ENCODE assay signal across 18 cellular contexts in genomic region chr1:73832276-73832825, GRCh38.
"Had no signal": no experiment of that assay in that cellular context is flagged by ENCODE, and none has a peak within 500 bp of the region (broad histone marks: within the 10 kb centered on the region; RNA-seq: fewer than 3 reads in every experiment).

No MANE protein-coding gene starts in this region.

- H3K9me3 ChIP-seq: lower lobe of right lung, testis, uterus had no signal

- H3K27ac ChIP-seq: foreskin keratinocyte, lower lobe of right lung, testis, uterus, WERI-Rb-1 had no signal

- H3K27me3 ChIP-seq: foreskin keratinocyte, testis, uterus had no signal

- H3K27me3 Mint-ChIP-seq: activated naive CD8-positive, alpha-beta T cell; naive thymus-derived CD4-positive, alpha-beta T cell; stimulated activated naive B cell treated with anti-CD40 and anti-IgM and Interleukin-4, amounts not matched to agents 10 μg/mL and 1 μg/mL and 100 μg/mL, for 72 hours had no signal

- H3K4me3 Mint-ChIP-seq: activated CD8-positive, alpha-beta T cell treated with anti-CD3 and anti-CD28 coated beads, Interleukin-2, amount 10 ng/mL, durations not matched to agents 7 days and 5 days; activated naive CD8-positive, alpha-beta T cell; naive thymus-derived CD4-positive, alpha-beta T cell; neural crest cell; stimulated activated naive B cell treated with anti-CD40 and anti-IgM and Interleukin-4, amounts not matched to agents 10 μg/mL and 1 μg/mL and 100 μg/mL, for 72 hours had no signal

- H3K4me3 ChIP-seq: lower lobe of right lung, testis, uterus had no signal

- H3K36me3 Mint-ChIP-seq: activated naive CD8-positive, alpha-beta T cell; naive thymus-derived CD4-positive, alpha-beta T cell; stimulated activated naive B cell treated with anti-CD40 and anti-IgM and Interleukin-4, amounts not matched to agents 10 μg/mL and 1 μg/mL and 100 μg/mL, for 72 hours had no signal

- H3K4me1 ChIP-seq: foreskin keratinocyte, lower lobe of right lung, testis, uterus had no signal

- H3K9me3 Mint-ChIP-seq: neural crest cell; stimulated activated naive B cell treated with anti-CD40 and anti-IgM and Interleukin-4, amounts not matched to agents 10 μg/mL and 1 μg/mL and 100 μg/mL, for 72 hours had no signal

- H3K4me1 Mint-ChIP-seq: naive thymus-derived CD4-positive, alpha-beta T cell; neural crest cell; stimulated activated naive B cell treated with anti-CD40 and anti-IgM and Interleukin-4, amounts not matched to agents 10 μg/mL and 1 μg/mL and 100 μg/mL, for 72 hours had no signal

- ATAC-seq: activated CD8-positive, alpha-beta T cell treated with anti-CD3 and anti-CD28 coated beads, Interleukin-2, amount 10 ng/mL, durations not matched to agents 7 days and 5 days; foreskin keratinocyte; left lobe of liver; lower lobe of right lung; naive thymus-derived CD4-positive, alpha-beta T cell; stimulated activated naive B cell treated with anti-CD40 and anti-IgM and Interleukin-4, amounts not matched to agents 10 μg/mL and 1 μg/mL and 100 μg/mL, for 72 hours had no signal

- DNase-seq: activated CD4-positive, alpha-beta T cell treated with anti-CD3 and anti-CD28 coated beads, Interleukin-2, amount 50 U/mL, for 1 hour; activated CD4-positive, CD25-positive, alpha-beta regulatory T cell treated with anti-CD3 and anti-CD28 coated beads, Interleukin-2, amount 50 U/mL, for 72 hours; activated CD8-positive, alpha-beta T cell treated with anti-CD3 and anti-CD28 coated beads, Interleukin-2, amount 10 ng/mL, durations not matched to agents 7 days and 5 days; cortex of kidney; foreskin keratinocyte; kidney; lower lobe of right lung; naive thymus-derived CD4-positive, alpha-beta T cell; stimulated activated CD4-positive, alpha-beta T cell treated with anti-CD3 and anti-CD28 coated beads, Interleukin-2, amount 100 ng/mL, for 48 hours; stimulated activated CD8-positive, alpha-beta memory T cell treated with anti-CD3 and anti-CD28 coated beads, Interleukin-4, amount 100 ng/mL, for 48 hours; stimulated activated naive B cell treated with anti-CD40 and anti-IgM and Interleukin-4, amounts not matched to agents 10 μg/mL and 1 μg/mL and 100 μg/mL, for 72 hours; testis; trophoblast cell; uterus; WERI-Rb-1 had no signal

- H3K36me3 ChIP-seq: lower lobe of right lung, uterus, WERI-Rb-1 had no signal

- H3K27ac Mint-ChIP-seq: activated CD8-positive, alpha-beta T cell treated with anti-CD3 and anti-CD28 coated beads, Interleukin-2, amount 10 ng/mL, durations not matched to agents 7 days and 5 days; activated naive CD8-positive, alpha-beta T cell; naive thymus-derived CD4-positive, alpha-beta T cell; stimulated activated naive B cell treated with anti-CD40 and anti-IgM and Interleukin-4, amounts not matched to agents 10 μg/mL and 1 μg/mL and 100 μg/mL, for 72 hours had no signal
